10 cellular contexts compared by ENCODE assay signal in genomic region chr5:35198096-35198495, GRCh38. TPM values are rescaled to one million over a fixed set of nuclear protein-coding genes. Genes with fewer than 3 reads are reported as not detected.
DNase-seq lines count a peak whose midpoint lies in the region; ATAC-seq, FAIRE-seq and TF ChIP-seq lines count a peak whose summit lies in the region.
"Had no signal": no experiment of that assay in that cellular context is flagged by ENCODE, and none has a peak within 500 bp of the region (broad histone marks: within the 10 kb centered on the region; RNA-seq: fewer than 3 reads in every experiment).

No MANE protein-coding gene starts in this region.

- H3K4me3 ChIP-seq in pancreas = no peak overlapping the region

- WGBS in pancreas, 2 donors = 0 to 3% methylated on average over 4 of the region's 4 CpGs

- TF ChIP-seq CTCF in pancreas (IDR thresholded peaks at IDR 0.05) (no peak), GM13976 (IDR thresholded peaks at IDR 0.05; ENCODE audit: borderline replicate concordance, control extremely low read depth, extremely low read depth, insufficient read depth, missing control alignments) (no peak)

- no peak for FAIRE-seq in pancreas (lab: Jason Lieb, UNC)

- intact Hi-C loops in pancreas (cut with DNase I) = loop anchor here in 2 of 3 donors (10.0 kb wide), 1 partner anchor 103 kb away; no protein-coding TSS in a partner anchor

- DNase-seq in DMS79 (lab: John Stamatoyannopoulos, UW) (peak; percentile 15), NCI-H446 (lab: John Stamatoyannopoulos, UW) (peak; percentile 91 to 94), fibroblast of gingiva (ENCODE audit: low read depth) (peak; percentile 90), pancreas (peak; percentile 72 to 90 (median 87)), 8988T (no peak), UCSD-AML1 (lab: John Stamatoyannopoulos, UW; ENCODE audit: unreplicated experiment) (no peak), GM13976 (ENCODE audit: low spot score) (no peak)
- DNase-seq: activated naive CD8-positive, alpha-beta T cell treated with anti-CD3 and anti-CD28 coated beads, Interleukin-2, amount 10 ng/mL, durations not matched to agents 7 days and 5 days; DND-41 had no signal

- H3K27me3 ChIP-seq in pancreas = no peaks in the 10 kb centered on the region

- ATAC-seq in pancreas (peak; percentile 96 to 98 (median 97)), GM19328 (IDR thresholded peaks at IDR 0.05; ENCODE audit: unreplicated experiment) (no peak)

- in situ Hi-C loops in GM13976 (cut with MboI; ENCODE audit: low sequenced_read_pairs, unreplicated experiment) = loop anchor here (25.0 kb wide), 1 partner anchor 111 kb away; no protein-coding TSS in a partner anchor

- H3K4me1 ChIP-seq in pancreas = peaks cover 13 to 19% (median 14%) of the 10 kb centered on the region in 3 donors

- peak overlapping the region in 2 of 4 donors; percentile 10 to 31 for H3K27ac ChIP-seq in pancreas

- H3K36me3 ChIP-seq in pancreas = no peaks in the 10 kb centered on the region

- no peaks in the 10 kb centered on the region for H3K9me3 ChIP-seq in pancreas

RNA-seq across cellular contexts. Expression of gene PRLR, which starts 32.2 kb away (rescaled TPM):
- total RNA-seq in pancreas = 10 to 100 TPM in 3 of 6 donors, 1 to 10 TPM in 3; 6.2 to 16.6 (median 11.1) TPM
- 1 to 10 TPM in 1 of 2 donors, under 1 TPM in 1; 0.61 to 1.5 TPM for polyA plus RNA-seq in pancreas
- total RNA-seq: activated naive CD8-positive, alpha-beta T cell treated with anti-CD3 and anti-CD28 coated beads, Interleukin-2, amount 10 ng/mL, durations not matched to agents 7 days and 5 days had no signal

Comparison
In these comparisons a context has a peak if more than half of its experiments do, and no peak if none do; other contexts are left out.
1. DNase-seq: peak in DMS79 (single experiment), NCI-H446 (2 of 2), fibroblast of gingiva (single experiment) and pancreas (6 of 6); none in 8988T (single experiment), UCSD-AML1 (single experiment) and GM13976 (single experiment).